ENCODE assay signal across 8 cellular contexts in the genomic region with DNA sequence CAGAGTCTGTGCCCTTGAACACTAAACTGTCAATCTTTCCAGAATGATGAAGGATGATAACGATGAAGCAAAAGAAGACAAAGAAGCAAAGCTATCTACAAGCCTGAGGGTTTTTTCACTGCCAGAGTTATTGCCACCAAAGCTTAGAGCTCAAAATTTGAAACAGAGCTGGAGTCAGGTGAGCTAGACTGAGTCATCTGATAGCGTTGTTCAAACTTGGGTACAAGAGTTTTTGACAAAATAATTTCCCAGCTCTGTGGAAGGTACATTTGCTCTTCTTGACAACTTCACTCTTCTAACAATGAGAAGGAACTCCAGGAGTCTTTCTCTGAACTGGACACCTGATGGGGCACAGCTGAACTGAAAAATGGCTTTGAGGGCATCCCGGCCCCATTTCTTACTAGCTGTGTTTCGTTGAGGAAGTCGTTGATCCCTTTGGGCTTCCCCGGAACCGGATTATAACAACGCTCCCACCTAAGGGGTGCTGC. TPM values are rescaled to one million over a fixed set of nuclear protein-coding genes. Genes with fewer than 3 reads are reported as not detected.
A peak's percentile ranks its signal among the peaks of the same experiment; 100 is the strongest.
DNase-seq lines count a peak whose midpoint lies in the region; ATAC-seq and TF ChIP-seq lines count a peak whose summit lies in the region.

No MANE protein-coding gene starts in this region.

- H3K9me3 Mint-ChIP-seq in activated CD4-positive, alpha-beta memory T cell treated with anti-CD3 and anti-CD28 coated beads for 36 hours: no peaks in the 10 kb centered on the region
- H3K9me3 Mint-ChIP-seq in stimulated activated naive B cell treated with anti-CD40 and anti-IgM and Interleukin-4, amounts not matched to agents 10 μg/mL and 1 μg/mL and 100 μg/mL, for 72 hours: no peaks in the 10 kb centered on the region

- TF ChIP-seq CTCF in DOHH2 (IDR thresholded peaks at IDR 0.05; ENCODE audit: low read depth, low read length, poor library complexity, severe bottlenecking) (no peak), HCT116 (IDR thresholded peaks at IDR 0.05 in 2 of 3, conservative IDR thresholded peaks at IDR 0.05 in 1 of 3; ENCODE audit: borderline replicate concordance in 1 of 3, insufficient read depth in 1 of 3, low read depth in 2 of 3, low read length in 2 of 3) (no peak)

- H3K36me3 ChIP-seq in DOHH2 (ENCODE audit: control insufficient read depth, low read length) (peaks cover 38% of the 10 kb centered on the region), HCT116 (ENCODE audit: control insufficient read depth in 1 of 2, insufficient read depth in 2 of 2, low read length in 2 of 2) (no peaks in the 10 kb centered on the region), iPS-20b (ENCODE audit: insufficient read depth, low read depth, low read length) (peaks cover 1% of the 10 kb centered on the region; the same call in 1 of the 2 replicates)

- RAD21 ChIA-PET in HCT116 (lab: Charles Lee; ENCODE audit: low non-redundant PET in 1 of 2, low total read pairs in 2 of 2, uncharacterized antibody in 2 of 2, unreplicated experiment in 2 of 2): no interaction called here

- H3K79me2 ChIP-seq in DOHH2 (ENCODE audit: control insufficient read depth, low read length): peaks cover 40% of the 10 kb centered on the region
- H3K79me2 ChIP-seq in HCT116 (ENCODE audit: insufficient read depth, low read length): no peaks in the 10 kb centered on the region

- H3K27ac Mint-ChIP-seq in activated CD4-positive, alpha-beta memory T cell treated with anti-CD3 and anti-CD28 coated beads for 36 hours: peak overlapping the region; percentile 96
- H3K27ac Mint-ChIP-seq in stimulated activated naive B cell treated with anti-CD40 and anti-IgM and Interleukin-4, amounts not matched to agents 10 μg/mL and 1 μg/mL and 100 μg/mL, for 72 hours: peak overlapping the region; percentile 98

- peaks cover 6% of the 10 kb centered on the region for H3F3A ChIP-seq in DOHH2 (ENCODE audit: control insufficient read depth, insufficient read depth)

- H3K4me3 Mint-ChIP-seq in activated CD4-positive, alpha-beta memory T cell treated with anti-CD3 and anti-CD28 coated beads for 36 hours: peak overlapping the region; percentile 95
- H3K4me3 Mint-ChIP-seq in stimulated activated naive B cell treated with anti-CD40 and anti-IgM and Interleukin-4, amounts not matched to agents 10 μg/mL and 1 μg/mL and 100 μg/mL, for 72 hours: peak overlapping the region; percentile 90 to 94

- POLR2A ChIA-PET in HCT116 (lab: Charles Lee): no interaction called here
- POLR2A ChIA-PET in activated CD4-positive, alpha-beta memory T cell treated with anti-CD3 and anti-CD28 coated beads for 36 hours (lab: Charles Lee): interaction anchor here (1.2 kb wide), 1 partner anchor 304 kb away, joined by 7 read pairs; no protein-coding TSS in a partner anchor

- no TSS peak for BruUV-seq in HCT116 (replicated peaks; lab: Mats Ljungman, UMichigan)

- TF ChIP-seq POLR2A in HCT116 (IDR thresholded peaks at IDR 0.05; ENCODE audit: borderline replicate concordance, extremely low read depth, insufficient read depth, insufficient read length): no peak

- H3K27me3 ChIP-seq in DOHH2 (ENCODE audit: control insufficient read depth, low read length) (no peaks in the 10 kb centered on the region), HCT116 (ENCODE audit: insufficient read depth, low read length) (no peaks in the 10 kb centered on the region), iPS-20b (ENCODE audit: insufficient read depth, low read length) (no peaks in the 10 kb centered on the region)

- no peak for TF ChIP-seq RAD21 in HCT116 (IDR thresholded peaks at IDR 0.05; ENCODE audit: low read depth)

- H3K4me1 ChIP-seq in DOHH2 (ENCODE audit: control insufficient read depth, low read length) (peaks cover 20% of the 10 kb centered on the region), HCT116 (ENCODE audit: control insufficient read depth in 1 of 2, insufficient read depth in 2 of 2, low read length in 2 of 2) (peaks cover 15 to 23% of the 10 kb centered on the region in 2 experiments; a peak in 3 of 4 replicates), iPS-20b (ENCODE audit: insufficient read depth, low read length) (peaks cover 10% of the 10 kb centered on the region)

- H3K36me3 Mint-ChIP-seq in activated CD4-positive, alpha-beta memory T cell treated with anti-CD3 and anti-CD28 coated beads for 36 hours: peaks cover 4% of the 10 kb centered on the region
- peaks cover 11 to 13% of the 10 kb centered on the region in 2 donors for H3K36me3 Mint-ChIP-seq in stimulated activated naive B cell treated with anti-CD40 and anti-IgM and Interleukin-4, amounts not matched to agents 10 μg/mL and 1 μg/mL and 100 μg/mL, for 72 hours

- DNase-seq in HCT116 (ENCODE audit: low read depth, low spot score) (no peak), SHP77 (lab: John Stamatoyannopoulos, UW) (no peak), hepatic stellate cell (ENCODE audit: low spot score) (no peak), germinal center (ENCODE audit: low spot score) (no peak)
- DNase-seq in activated CD4-positive, alpha-beta memory T cell treated with anti-CD3 and anti-CD28 coated beads for 36 hours: peak; percentile 44
- DNase-seq in stimulated activated naive B cell treated with anti-CD40 and anti-IgM and Interleukin-4, amounts not matched to agents 10 μg/mL and 1 μg/mL and 100 μg/mL, for 72 hours: no peak

- H3K27me3 Mint-ChIP-seq in activated CD4-positive, alpha-beta memory T cell treated with anti-CD3 and anti-CD28 coated beads for 36 hours: no peaks in the 10 kb centered on the region
- H3K27me3 Mint-ChIP-seq in stimulated activated naive B cell treated with anti-CD40 and anti-IgM and Interleukin-4, amounts not matched to agents 10 μg/mL and 1 μg/mL and 100 μg/mL, for 72 hours: no peaks in the 10 kb centered on the region

- H3K9ac ChIP-seq in HCT116 (ENCODE audit: low read length) (peak overlapping the region; percentile 77), iPS-20b (ENCODE audit: low read depth, low read length) (peak overlapping the region; percentile 94)

- H3K9me2 ChIP-seq in DOHH2 (replicated peaks; ENCODE audit: control insufficient read depth, low read length): no peaks in the 10 kb centered on the region
- no peaks in the 10 kb centered on the region for H3K9me2 ChIP-seq in HCT116 (ENCODE audit: insufficient read depth)

- H4K20me1 ChIP-seq in DOHH2 (ENCODE audit: control insufficient read depth, insufficient read depth, low read depth, low read length): no peaks in the 10 kb centered on the region; the same call in 1 of the 2 replicates
- H4K20me1 ChIP-seq in HCT116 (ENCODE audit: insufficient read depth): no peaks in the 10 kb centered on the region

- H3K4me3 ChIP-seq in DOHH2 (ENCODE audit: low read length): peak overlapping the region; percentile 100
- H3K4me3 ChIP-seq in HCT116 (replicated peaks in 1 of 2; ENCODE audit: low read depth in 1 of 2, low read length in 2 of 2): peak overlapping the region; percentile 88 to 89
- H3K4me3 ChIP-seq in iPS-20b (ENCODE audit: low read length): peak overlapping the region; percentile 98

- H3K4me2 ChIP-seq in DOHH2 (ENCODE audit: low read length) (peak overlapping the region; percentile 64), HCT116 (ENCODE audit: low read length) (peak overlapping the region; percentile 78)

- CTCF ChIA-PET in HCT116 (lab: Charles Lee): interaction anchor here (1.6 kb wide), 1 partner anchor 12 kb away, joined by 9 read pairs; no protein-coding TSS in a partner anchor
- CTCF ChIA-PET in activated CD4-positive, alpha-beta memory T cell treated with anti-CD3 and anti-CD28 coated beads for 36 hours (lab: Charles Lee): interaction anchor here (0.8 to 4.9 kb wide), 6 partner anchors 13 to 786 kb away, joined by 3 to 36 read pairs (median 4); a partner anchor contains a TSS

- H3K27ac ChIP-seq in DOHH2 (ENCODE audit: low read depth, low read length): peak overlapping the region; percentile 83
- H3K27ac ChIP-seq in HCT116 (ENCODE audit: low read depth, low read length): peak overlapping the region; percentile 57
- H3K27ac ChIP-seq in iPS-20b (ENCODE audit: low read length): peak overlapping the region; percentile 82

- H3K9me3 ChIP-seq in DOHH2 (ENCODE audit: control insufficient read depth, insufficient read depth, low read length) (no peaks in the 10 kb centered on the region), HCT116 (ENCODE audit: control insufficient read depth in 1 of 2, insufficient read depth in 1 of 2, low read depth in 1 of 2, low read length in 2 of 2) (no peaks in the 10 kb centered on the region), iPS-20b (ENCODE audit: insufficient read depth, low read depth, low read length) (no peaks in the 10 kb centered on the region)

- H3K4me1 Mint-ChIP-seq in activated CD4-positive, alpha-beta memory T cell treated with anti-CD3 and anti-CD28 coated beads for 36 hours (ENCODE audit: low read depth): peaks cover 37% of the 10 kb centered on the region
- peaks cover 14 to 25% of the 10 kb centered on the region in 2 donors for H3K4me1 Mint-ChIP-seq in stimulated activated naive B cell treated with anti-CD40 and anti-IgM and Interleukin-4, amounts not matched to agents 10 μg/mL and 1 μg/mL and 100 μg/mL, for 72 hours

- ATAC-seq in HCT116: no peak
- peak; percentile 59 to 62 for ATAC-seq in stimulated activated naive B cell treated with anti-CD40 and anti-IgM and Interleukin-4, amounts not matched to agents 10 μg/mL and 1 μg/mL and 100 μg/mL, for 72 hours (replicated peaks)

- intact Hi-C loops in HCT116 (cut with micrococcal nuclease): loop anchor here (10.0 kb wide), 1 partner anchor 114 kb away; a partner anchor contains a TSS
- intact Hi-C loops in activated CD4-positive, alpha-beta memory T cell treated with anti-CD3 and anti-CD28 coated beads for 36 hours (cut with micrococcal nuclease): loop anchor here (1.0 to 5.0 kb wide), 5 partner anchors 60 to 306 kb away; a partner anchor contains a TSS

- H2AFZ ChIP-seq in HCT116 (ENCODE audit: low read depth, low read length, poor library complexity, severe bottlenecking): peak overlapping the region; percentile 5

TF ChIP-seq in HCT116, 20 proteins besides CTCF, POLR2A, EP300 and RAD21 (continues in another document):
- no peak for TF ChIP-seq ELF1 (IDR thresholded peaks at IDR 0.05; ENCODE audit: borderline replicate concordance, low read depth)
- TF ChIP-seq SRF (IDR thresholded peaks at IDR 0.05; ENCODE audit: low read depth): no peak

RNA-seq across cellular contexts. Expression of a gene that starts 0.7 kb away (rescaled TPM):
- total RNA-seq in HCT116 (2021; ENCODE audit: unreplicated experiment): 12.6 TPM
- 7.9 and 10.0 TPM in 2 replicates for polyA plus RNA-seq in HCT116 (2012)
- 10 to 100 TPM; 28.4 to 29.7 TPM for total RNA-seq in activated CD4-positive, alpha-beta memory T cell treated with anti-CD3 and anti-CD28 coated beads for 36 hours
